Comparison of ENCODE assay signal across 34 cellular contexts in the genomic region with DNA sequence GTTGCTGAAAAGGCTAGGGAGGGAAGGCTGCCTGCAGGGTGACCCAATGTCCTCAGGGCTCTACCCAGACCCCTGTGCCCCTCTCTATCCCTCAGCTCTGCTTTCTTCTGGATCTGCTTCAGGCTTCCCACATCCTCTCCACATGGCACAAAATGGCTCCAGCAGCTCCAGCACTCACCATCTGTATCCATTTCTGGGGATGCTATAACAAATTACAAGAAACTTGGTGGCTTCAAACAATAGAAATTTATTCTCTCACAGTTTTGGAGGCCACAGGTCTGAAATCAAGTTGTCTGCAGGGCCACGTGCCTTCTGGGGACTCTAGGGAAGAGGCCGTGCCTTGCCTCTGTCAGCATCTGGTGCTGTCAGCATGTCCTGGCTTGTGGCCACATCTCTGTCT. TPM values are rescaled to one million over a fixed set of nuclear protein-coding genes. Genes with fewer than 3 reads are reported as not detected.
"Had no signal": no experiment of that assay in that cellular context is flagged by ENCODE, and none has a peak within 500 bp of the region (broad histone marks: within the 10 kb centered on the region; RNA-seq: fewer than 3 reads in every experiment).

No MANE protein-coding gene starts in this region.

- H3K4me3 Mint-ChIP-seq: activated B cell treated with CpG ODN at 0.5 μM for 24 hours; activated CD4-positive, alpha-beta memory T cell treated with anti-CD3 and anti-CD28 coated beads for 36 hours; activated naive CD4-positive, alpha-beta T cell treated with anti-CD3 and anti-CD28 coated beads, Interleukin-2, amount 50 U/mL, for 24 hours; activated naive CD8-positive, alpha-beta T cell treated with anti-CD3 and anti-CD28 coated beads, Interleukin-2, amount 10 ng/mL, durations not matched to agents 7 days and 5 days; activated T-cell treated with anti-CD3 and anti-CD28 coated beads, Interleukin-2, amount 50 U/mL, for 24 hours had no signal

- H3K27ac Mint-ChIP-seq: activated B cell treated with CpG ODN at 0.5 μM for 24 hours; activated CD4-positive, alpha-beta memory T cell treated with anti-CD3 and anti-CD28 coated beads for 36 hours; activated naive CD4-positive, alpha-beta T cell treated with anti-CD3 and anti-CD28 coated beads, Interleukin-2, amount 50 U/mL, for 24 hours; activated naive CD8-positive, alpha-beta T cell treated with anti-CD3 and anti-CD28 coated beads, Interleukin-2, amount 10 ng/mL, durations not matched to agents 7 days and 5 days; activated T-cell treated with anti-CD3 and anti-CD28 coated beads, Interleukin-2, amount 50 U/mL, for 24 hours; activated T-helper 2 cell treated with anti-CD3 and anti-CD28 coated beads, Interferon-gamma antibody, Interleukin-2, Interleukin-4, amounts not matched to agents 10 μg/mL and 5 μg/mL and 100 μg/mL, durations not matched to agents 14 hours and 24 hours and 36 hours had no signal

- H3K36me3 Mint-ChIP-seq: activated CD4-positive, alpha-beta memory T cell treated with anti-CD3 and anti-CD28 coated beads for 36 hours; activated naive CD4-positive, alpha-beta T cell treated with anti-CD3 and anti-CD28 coated beads, Interleukin-2, amount 50 U/mL, for 24 hours; activated naive CD8-positive, alpha-beta T cell treated with anti-CD3 and anti-CD28 coated beads, Interleukin-2, amount 10 ng/mL, durations not matched to agents 7 days and 5 days had no signal

- H3K9me3 Mint-ChIP-seq: activated naive CD4-positive, alpha-beta T cell treated with anti-CD3 and anti-CD28 coated beads, Interleukin-2, amount 50 U/mL, for 24 hours; activated naive CD8-positive, alpha-beta T cell treated with anti-CD3 and anti-CD28 coated beads, Interleukin-2, amount 10 ng/mL, durations not matched to agents 7 days and 5 days; activated T-cell treated with anti-CD3 and anti-CD28 coated beads, Interleukin-2, amount 50 U/mL, for 24 hours; activated T-helper 2 cell treated with anti-CD3 and anti-CD28 coated beads, Interferon-gamma antibody, Interleukin-2, Interleukin-4, amounts not matched to agents 10 μg/mL and 5 μg/mL and 100 μg/mL, durations not matched to agents 14 hours and 24 hours and 36 hours had no signal

- H3K9me3 ChIP-seq: adrenal gland, body of pancreas, breast epithelium, MG63, Peyer's patch had no signal

- H3K27me3 Mint-ChIP-seq: activated naive CD4-positive, alpha-beta T cell treated with anti-CD3 and anti-CD28 coated beads, Interleukin-2, amount 50 U/mL, for 24 hours; activated T-cell treated with anti-CD3 and anti-CD28 coated beads, Interleukin-2, amount 50 U/mL, for 24 hours had no signal

- DNase-seq: activated B cell treated with CpG ODN at 0.5 μM for 24 hours; activated CD4-positive, alpha-beta memory T cell treated with anti-CD3 and anti-CD28 coated beads for 36 hours; activated CD4-positive, alpha-beta T cell treated with anti-CD3 and anti-CD28 coated beads for 4 hours; activated CD4-positive, alpha-beta T cell treated with anti-CD3 and anti-CD28 coated beads, Interleukin-2, amount 50 U/mL, for 1 hour; activated CD4-positive, CD25-positive, alpha-beta regulatory T cell treated with anti-CD3 and anti-CD28 coated beads, Interleukin-2, amount 50 U/mL, for 72 hours; activated CD8-positive, alpha-beta memory T cell treated with anti-CD3 and anti-CD28 coated beads for 24 hours; activated gamma-delta T cell; activated naive CD4-positive, alpha-beta T cell treated with Interleukin-2 at 50 U/mL for 16 hours; activated naive CD8-positive, alpha-beta T cell treated with anti-CD3 and anti-CD28 coated beads, Interleukin-2, amount 10 ng/mL, durations not matched to agents 7 days and 5 days; activated T-cell treated with anti-CD3 and anti-CD28 coated beads, Interleukin-2, amount 50 U/mL, for 24 hours; adrenal gland; body of pancreas; Kasumi-1; MG63; NCI-H1092; NCI-H146; NCI-H187; NCI-H2029 treated with DMSO at 0.1 percent for 48 hours; NCI-H2107; NCI-H446 treated with DMSO at 0.1 percent for 48 hours; NCI-H524 treated with DMSO at 0.1 percent for 48 hours; Peyer's patch; Right ventricle myocardium superior; RPMI8226; SW 1271; T-helper 1 cell; T-helper 2 cell; T-helper 9 cell had no signal

- H3K36me3 ChIP-seq: adrenal gland, breast epithelium, MG63, Peyer's patch had no signal

- FAIRE-seq: astrocyte had no signal

- H3K27ac ChIP-seq: body of pancreas, breast epithelium, Peyer's patch, VCaP had no signal

- H3K4me3 ChIP-seq: adrenal gland, body of pancreas, breast epithelium, MG63, Peyer's patch had no signal

- H3K27me3 ChIP-seq: adrenal gland, body of pancreas, breast epithelium, MG63, Peyer's patch had no signal

- ATAC-seq: body of pancreas had no signal

RNA-seq across cellular contexts. Expression of a gene that starts 33.3 kb away (rescaled TPM):
- total RNA-seq: activated B cell treated with CpG ODN at 0.5 μM for 24 hours; activated CD4-positive, alpha-beta memory T cell treated with anti-CD3 and anti-CD28 coated beads for 36 hours; activated naive CD8-positive, alpha-beta T cell treated with anti-CD3 and anti-CD28 coated beads, Interleukin-2, amount 10 ng/mL, durations not matched to agents 7 days and 5 days; activated T-helper 2 cell treated with anti-CD3 and anti-CD28 coated beads, Interferon-gamma antibody, Interleukin-2, Interleukin-4, amounts not matched to agents 10 μg/mL and 5 μg/mL and 100 μg/mL, durations not matched to agents 14 hours and 24 hours and 36 hours; adrenal gland; astrocyte; body of pancreas; breast epithelium; cardiac septum; Peyer's patch; Right ventricle myocardium superior had no signal
- polyA plus RNA-seq: adrenal gland had no signal
